Comparison of ENCODE assay signal across 8 cellular contexts in the genomic region with DNA sequence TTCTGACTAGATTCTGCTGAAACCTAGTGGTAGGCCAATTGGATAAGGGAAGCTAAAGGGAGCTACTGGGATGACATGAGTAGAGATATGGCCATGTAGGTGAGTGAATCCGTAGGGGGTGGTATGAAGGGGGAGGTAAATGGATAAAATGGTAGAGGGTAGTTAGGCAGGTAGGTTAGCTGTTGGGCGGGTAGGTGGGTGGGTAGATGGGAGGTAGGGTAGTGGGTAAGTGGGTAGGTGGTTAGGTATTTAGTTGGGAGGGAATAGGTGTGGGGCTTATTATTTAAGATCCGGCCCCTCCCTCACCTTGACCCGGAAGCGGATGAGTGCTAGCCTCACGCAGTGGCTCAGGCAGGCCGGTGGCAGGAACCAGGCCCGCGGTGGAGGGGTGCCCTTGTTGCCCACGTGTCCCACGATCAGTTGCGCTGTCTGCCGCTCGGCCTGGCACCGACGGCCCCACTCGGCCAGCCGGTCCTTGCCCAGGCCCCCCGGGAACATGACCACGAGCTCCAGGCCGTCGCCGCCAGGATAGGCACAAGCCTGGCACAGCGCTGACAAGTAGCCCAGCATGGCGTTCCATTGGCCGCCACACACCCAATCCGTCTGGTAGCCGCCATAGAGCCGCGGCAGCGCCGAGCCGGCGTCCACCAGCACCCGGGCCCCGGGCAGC. TPM values are rescaled to one million over a fixed set of nuclear protein-coding genes. Genes with fewer than 3 reads are reported as not detected.
DNase-seq lines count a peak whose midpoint lies in the region; ATAC-seq, FAIRE-seq and TF ChIP-seq lines count a peak whose summit lies in the region.

No MANE protein-coding gene starts in this region.

- H3K9me3 Mint-ChIP-seq in activated naive CD4-positive, alpha-beta T cell treated with anti-CD3 and anti-CD28 coated beads for 36 hours = no peaks in the 10 kb centered on the region

- ATAC-seq in GM21423 (IDR thresholded peaks at IDR 0.05; ENCODE audit: unreplicated experiment) (peak; percentile 73), Right ventricle myocardium inferior (peak; percentile 83), pancreas (peak; percentile 74 to 85 (median 82))

- peak overlapping the region; percentile 56 for H3K27ac Mint-ChIP-seq in activated naive CD4-positive, alpha-beta T cell treated with anti-CD3 and anti-CD28 coated beads for 36 hours

- H3K27ac ChIP-seq in SJCRH30 = peak overlapping the region; percentile 81
- peak overlapping the region; percentile 57 to 76 (median 76) for H3K27ac ChIP-seq in pancreas
- H3K27ac ChIP-seq in transverse colon = peak overlapping the region; percentile 89 to 97 (median 94)

- peaks cover 45% of the 10 kb centered on the region for H3K4me1 Mint-ChIP-seq in activated naive CD4-positive, alpha-beta T cell treated with anti-CD3 and anti-CD28 coated beads for 36 hours (ENCODE audit: low read depth)

- no peak for TF ChIP-seq EP300 in transverse colon (IDR thresholded peaks at IDR 0.05; ENCODE audit: low read depth)

- TF ChIP-seq CTCF in pancreas (IDR thresholded peaks at IDR 0.05) = no peak
- TF ChIP-seq CTCF in transverse colon (IDR thresholded peaks at IDR 0.05) = no peak

- CTCF ChIA-PET in activated naive CD4-positive, alpha-beta T cell treated with anti-CD3 and anti-CD28 coated beads for 36 hours (lab: Charles Lee) = no interaction called here

- H3K36me3 ChIP-seq in SJCRH30 (no peaks in the 10 kb centered on the region), pancreas (no peaks in the 10 kb centered on the region), transverse colon (no peaks in the 10 kb centered on the region)

- H3K27me3 ChIP-seq in SJCRH30 (no peaks in the 10 kb centered on the region), pancreas (no peaks in the 10 kb centered on the region), transverse colon (no peaks in the 10 kb centered on the region)

- TF ChIP-seq POLR2A in transverse colon (IDR thresholded peaks at IDR 0.05) = no peak

- no peaks in the 10 kb centered on the region; the same call in 1 of the 2 replicates for H3K4me1 ChIP-seq in SJCRH30
- peaks cover 0 to 3% (median 0%) of the 10 kb centered on the region in 3 donors for H3K4me1 ChIP-seq in pancreas
- H3K4me1 ChIP-seq in transverse colon = peaks cover 0 to 18% (median 10%) of the 10 kb centered on the region in 4 donors

- peak overlapping the region; percentile 75 for H3K4me3 Mint-ChIP-seq in activated naive CD4-positive, alpha-beta T cell treated with anti-CD3 and anti-CD28 coated beads for 36 hours

- intact Hi-C loops in activated naive CD4-positive, alpha-beta T cell treated with anti-CD3 and anti-CD28 coated beads for 36 hours (cut with micrococcal nuclease) = loop anchor here (5.0 kb wide), 1 partner anchor 820 kb away; the partner anchor contains the start of gene APEX2
- intact Hi-C loops in Right ventricle myocardium inferior (cut with DNase I) = loop anchor here (5.0 kb wide), 1 partner anchor 140 kb away; the partner anchor contains the start of gene PHF8
- intact Hi-C loops in pancreas (cut with DNase I) = no loop called here
- intact Hi-C loops in transverse colon (cut with DNase I; ENCODE audit: low total_unique reads) = no loop called here

- no peak for FAIRE-seq in pancreas (lab: Jason Lieb, UNC)

- H3K27me3 Mint-ChIP-seq in activated naive CD4-positive, alpha-beta T cell treated with anti-CD3 and anti-CD28 coated beads for 36 hours (ENCODE audit: low read depth) = no peaks in the 10 kb centered on the region

- peaks cover 26% of the 10 kb centered on the region for H3K36me3 Mint-ChIP-seq in activated naive CD4-positive, alpha-beta T cell treated with anti-CD3 and anti-CD28 coated beads for 36 hours (ENCODE audit: low read depth)

- H3K9me3 ChIP-seq in SJCRH30 (replicated peaks) (no peaks in the 10 kb centered on the region), pancreas (no peaks in the 10 kb centered on the region), transverse colon (no peaks in the 10 kb centered on the region)

- in situ Hi-C loops in transverse colon (cut with MboI; ENCODE audit: low pct_ligation_motif_present in 1 of 4, low pct_unique_long_range_greater_than_20kb in 1 of 4, low sequenced_read_pairs in 3 of 4) = no loop called here

- 1 to 40% methylated on average over 31 to 36 of the region's 36 CpGs for WGBS in pancreas, 2 donors
- WGBS in transverse colon (ENCODE audit: low coverage in 1 of 2), 2 donors = 47% methylated on average over 36 of the region's 36 CpGs; no CpG with 5 or more reads in 1 of the 2 donors

- peak; percentile 79 for DNase-seq in DMS53 (lab: John Stamatoyannopoulos, UW)
- peak; percentile 27 for DNase-seq in HuH-7.5 (ENCODE audit: low spot score)
- DNase-seq in SJCRH30 = peak; percentile 29 to 36
- DNase-seq in activated naive CD4-positive, alpha-beta T cell treated with anti-CD3 and anti-CD28 coated beads for 36 hours = peak; percentile 72
- peak; percentile 82 for DNase-seq in Right ventricle myocardium inferior (ENCODE audit: missing footprints)
- peak; percentile 47 to 86 (median 66) for DNase-seq in pancreas
- DNase-seq in transverse colon = peak; percentile 70

- H3K4me3 ChIP-seq in SJCRH30 = peak overlapping the region; percentile 89
- peak overlapping the region; percentile 53 to 72 (median 68) for H3K4me3 ChIP-seq in pancreas
- H3K4me3 ChIP-seq in transverse colon = peak overlapping the region; percentile 73 to 88 (median 82)

RNA-seq across cellular contexts. Expression of gene FAM120C, which starts 0.7 kb away (rescaled TPM):
- total RNA-seq in SJCRH30 (2014; rRNA removed; shearing (Covaris generic)) = 4.2 and 4.6 TPM in 2 replicates
- 1 to 10 TPM; 4.3 to 5.9 TPM for total RNA-seq in activated naive CD4-positive, alpha-beta T cell treated with anti-CD3 and anti-CD28 coated beads for 36 hours
- total RNA-seq in Right ventricle myocardium inferior = 5.6 TPM
- 1 to 10 TPM; 3.4 to 7.3 (median 4.7) TPM for total RNA-seq in pancreas
- polyA plus RNA-seq in pancreas = 1 to 10 TPM; 4.0 to 4.8 TPM
- total RNA-seq in transverse colon = 1 to 10 TPM; 3.0 to 5.7 (median 3.3) TPM

Comparison
In these comparisons a context has a peak if more than half of its experiments do, and no peak if none do; other contexts are left out.
1. Peak in every context shown above with its lines: DNase-seq, ATAC-seq, H3K4me3 ChIP-seq and H3K27ac ChIP-seq.
2. DNase-seq: peak in every context shown above with its lines; median percentile 82 in Right ventricle myocardium inferior; 79 in DMS53; 72 in activated naive CD4-positive, alpha-beta T cell treated with anti-CD3 and anti-CD28 coated beads for 36 hours; 70 in transverse colon; 66 in pancreas; 32 in SJCRH30; 27 in HuH-7.5.
3. intact Hi-C loops: an anchor here in activated naive CD4-positive, alpha-beta T cell treated with anti-CD3 and anti-CD28 coated beads for 36 hours (5.0 kb wide) and Right ventricle myocardium inferior (5.0 kb wide); none called in pancreas and transverse colon.